In genomic region chr13:52097197-52097596, GRCh38 we compare ENCODE assay signal across 1 cellular context.
TF ChIP-seq lines count a peak whose summit lies in the region.

No MANE protein-coding gene starts in this region.

TF ChIP-seq in GM23338, 12 proteins besides CTCF, POLR2A, EP300 and RAD21 (continued from another document):
- TF ChIP-seq ZNF462 (CRISPR knock-in tag; IDR thresholded peaks at IDR 0.05): no peak
